ENCODE assay signal across 1 cellular context in genomic region chr15:45402162-45402954, GRCh38.
A peak's percentile ranks its signal among the peaks of the same experiment; 100 is the strongest.
TF ChIP-seq lines count a peak whose summit lies in the region.

No MANE protein-coding gene starts in this region.

TF ChIP-seq in K562, 482 proteins besides CTCF, POLR2A, EP300 and RAD21 (continued from another document and continues in another):
- TF ChIP-seq, protein P1, sequence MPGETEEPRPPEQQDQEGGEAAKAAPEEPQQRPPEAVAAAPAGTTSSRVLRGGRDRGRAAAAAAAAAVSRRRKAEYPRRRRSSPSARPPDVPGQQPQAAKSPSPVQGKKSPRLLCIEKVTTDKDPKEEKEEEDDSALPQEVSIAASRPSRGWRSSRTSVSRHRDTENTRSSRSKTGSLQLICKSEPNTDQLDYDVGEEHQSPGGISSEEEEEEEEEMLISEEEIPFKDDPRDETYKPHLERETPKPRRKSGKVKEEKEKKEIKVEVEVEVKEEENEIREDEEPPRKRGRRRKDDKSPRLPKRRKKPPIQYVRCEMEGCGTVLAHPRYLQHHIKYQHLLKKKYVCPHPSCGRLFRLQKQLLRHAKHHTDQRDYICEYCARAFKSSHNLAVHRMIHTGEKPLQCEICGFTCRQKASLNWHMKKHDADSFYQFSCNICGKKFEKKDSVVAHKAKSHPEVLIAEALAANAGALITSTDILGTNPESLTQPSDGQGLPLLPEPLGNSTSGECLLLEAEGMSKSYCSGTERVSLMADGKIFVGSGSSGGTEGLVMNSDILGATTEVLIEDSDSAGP (CRISPR knock-in tag; IDR thresholded peaks at IDR 0.05) = no peak
- TF ChIP-seq CEBPB (tag; IDR thresholded peaks at IDR 0.05) = peak; percentile 95
- TF ChIP-seq, protein P2, sequence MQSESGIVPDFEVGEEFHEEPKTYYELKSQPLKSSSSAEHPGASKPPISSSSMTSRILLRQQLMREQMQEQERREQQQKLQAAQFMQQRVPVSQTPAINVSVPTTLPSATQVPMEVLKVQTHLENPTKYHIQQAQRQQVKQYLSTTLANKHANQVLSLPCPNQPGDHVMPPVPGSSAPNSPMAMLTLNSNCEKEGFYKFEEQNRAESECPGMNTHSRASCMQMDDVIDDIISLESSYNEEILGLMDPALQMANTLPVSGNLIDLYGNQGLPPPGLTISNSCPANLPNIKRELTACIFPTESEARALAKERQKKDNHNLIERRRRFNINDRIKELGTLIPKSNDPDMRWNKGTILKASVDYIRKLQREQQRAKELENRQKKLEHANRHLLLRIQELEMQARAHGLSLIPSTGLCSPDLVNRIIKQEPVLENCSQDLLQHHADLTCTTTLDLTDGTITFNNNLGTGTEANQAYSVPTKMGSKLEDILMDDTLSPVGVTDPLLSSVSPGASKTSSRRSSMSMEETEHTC (IDR thresholded peaks at IDR 0.05) = no peak
- no peak for TF ChIP-seq HIVEP1 (CRISPR knock-in tag; IDR thresholded peaks at IDR 0.05)
- TF ChIP-seq ATF3 (IDR thresholded peaks at IDR 0.05) = no peak
- 0 out of 2 replicates have a peak, but pooled peaks have one; percentile 27 for TF ChIP-seq ATF3 (CRISPR knock-in tag; conservative IDR thresholded peaks at IDR 0.05)
- no peak for TF ChIP-seq ZNF57 (CRISPR knock-in tag; IDR thresholded peaks at IDR 0.05)
- peak; percentile 81 for TF ChIP-seq MEIS2 (IDR thresholded peaks at IDR 0.05; ENCODE audit: partially characterized antibody)
- no peak for TF ChIP-seq PRPF4 (IDR thresholded peaks at IDR 0.05; ENCODE audit: insufficient read depth, low read depth, low read length, poor library complexity, severe bottlenecking)
- no peak for TF ChIP-seq ZNF212 (CRISPR knock-in tag; IDR thresholded peaks at IDR 0.05)
- TF ChIP-seq, protein P3, sequence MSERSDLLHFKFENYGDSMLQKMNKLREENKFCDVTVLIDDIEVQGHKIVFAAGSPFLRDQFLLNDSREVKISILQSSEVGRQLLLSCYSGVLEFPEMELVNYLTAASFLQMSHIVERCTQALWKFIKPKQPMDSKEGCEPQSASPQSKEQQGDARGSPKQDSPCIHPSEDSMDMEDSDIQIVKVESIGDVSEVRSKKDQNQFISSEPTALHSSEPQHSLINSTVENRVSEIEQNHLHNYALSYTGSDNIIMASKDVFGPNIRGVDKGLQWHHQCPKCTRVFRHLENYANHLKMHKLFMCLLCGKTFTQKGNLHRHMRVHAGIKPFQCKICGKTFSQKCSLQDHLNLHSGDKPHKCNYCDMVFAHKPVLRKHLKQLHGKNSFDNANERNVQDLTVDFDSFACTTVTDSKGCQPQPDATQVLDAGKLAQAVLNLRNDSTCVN (CRISPR knock-in tag; IDR thresholded peaks at IDR 0.05) = no peak
- no peak for TF ChIP-seq ZNF695 (CRISPR knock-in tag; IDR thresholded peaks at IDR 0.05)
- TF ChIP-seq, protein P4, sequence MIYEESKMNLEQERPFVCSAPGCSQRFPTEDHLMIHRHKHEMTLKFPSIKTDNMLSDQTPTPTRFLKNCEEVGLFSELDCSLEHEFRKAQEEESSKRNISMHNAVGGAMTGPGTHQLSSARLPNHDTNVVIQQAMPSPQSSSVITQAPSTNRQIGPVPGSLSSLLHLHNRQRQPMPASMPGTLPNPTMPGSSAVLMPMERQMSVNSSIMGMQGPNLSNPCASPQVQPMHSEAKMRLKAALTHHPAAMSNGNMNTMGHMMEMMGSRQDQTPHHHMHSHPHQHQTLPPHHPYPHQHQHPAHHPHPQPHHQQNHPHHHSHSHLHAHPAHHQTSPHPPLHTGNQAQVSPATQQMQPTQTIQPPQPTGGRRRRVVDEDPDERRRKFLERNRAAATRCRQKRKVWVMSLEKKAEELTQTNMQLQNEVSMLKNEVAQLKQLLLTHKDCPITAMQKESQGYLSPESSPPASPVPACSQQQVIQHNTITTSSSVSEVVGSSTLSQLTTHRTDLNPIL (CRISPR knock-in tag; IDR thresholded peaks at IDR 0.05) = no peak
- TF ChIP-seq ZNF318 (IDR thresholded peaks at IDR 0.05; ENCODE audit: borderline replicate concordance in 1 of 2, low read depth in 1 of 2) = no peak
- 0 out of 2 replicates have a peak, but pooled peaks have one; percentile 37 for TF ChIP-seq NR1H2 (CRISPR knock-in tag; IDR thresholded peaks at IDR 0.05)
- TF ChIP-seq MYNN (IDR thresholded peaks at IDR 0.05) = no peak
- no peak for TF ChIP-seq MYNN (CRISPR knock-in tag; IDR thresholded peaks at IDR 0.05)
- no peak for TF ChIP-seq ZSCAN32 (CRISPR knock-in tag; IDR thresholded peaks at IDR 0.05)
- peak; percentile 93 for TF ChIP-seq POLR2B (IDR thresholded peaks at IDR 0.05; ENCODE audit: low read depth, partially characterized antibody)
- TF ChIP-seq, protein P5, sequence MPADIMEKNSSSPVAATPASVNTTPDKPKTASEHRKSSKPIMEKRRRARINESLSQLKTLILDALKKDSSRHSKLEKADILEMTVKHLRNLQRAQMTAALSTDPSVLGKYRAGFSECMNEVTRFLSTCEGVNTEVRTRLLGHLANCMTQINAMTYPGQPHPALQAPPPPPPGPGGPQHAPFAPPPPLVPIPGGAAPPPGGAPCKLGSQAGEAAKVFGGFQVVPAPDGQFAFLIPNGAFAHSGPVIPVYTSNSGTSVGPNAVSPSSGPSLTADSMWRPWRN (IDR thresholded peaks at IDR 0.05; ENCODE audit: low read depth) = no peak
- TF ChIP-seq MED1 (CRISPR knock-in tag; IDR thresholded peaks at IDR 0.05; ENCODE audit: borderline replicate concordance) = no peak
- TF ChIP-seq FOXP1 (CRISPR knock-in tag; IDR thresholded peaks at IDR 0.05) = peak; percentile 25; the same call in 1 of the 2 replicates
- peak; percentile 81 for TF ChIP-seq C11orf30 (IDR thresholded peaks at IDR 0.05; ENCODE audit: low read depth)
- TF ChIP-seq ZNF232 (CRISPR knock-in tag; IDR thresholded peaks at IDR 0.05) = no peak
- TF ChIP-seq ARID4B (CRISPR knock-in tag; IDR thresholded peaks at IDR 0.05) = peak; percentile 89
- no peak for TF ChIP-seq ZMIZ1 (IDR thresholded peaks at IDR 0.05; ENCODE audit: low read depth in 2 of 2, low read length in 2 of 2)
